Comparison of ENCODE assay signal across 1 cellular context in the genomic region with DNA sequence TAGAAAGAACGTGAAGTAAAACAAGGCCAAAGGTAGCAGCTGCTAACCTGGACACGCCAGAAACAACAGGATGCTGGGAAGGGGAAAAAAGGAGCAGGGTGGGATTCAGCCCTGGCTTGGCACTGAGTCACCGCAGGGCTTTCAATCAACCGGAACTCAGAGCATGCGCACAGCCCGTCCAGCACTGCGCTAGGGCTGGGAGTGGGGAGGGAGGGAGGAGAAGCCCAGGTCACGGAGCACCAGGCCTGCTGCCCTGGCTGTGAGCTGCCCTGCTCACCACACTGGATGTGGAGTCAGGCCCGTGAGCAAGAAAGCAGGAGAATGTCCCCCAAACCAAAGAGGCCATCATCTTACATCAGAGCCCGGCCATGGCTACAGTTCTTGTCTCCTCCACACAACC.
TF ChIP-seq lines count a peak whose summit lies in the region.

No MANE protein-coding gene starts in this region.

TF ChIP-seq in WTC11, 78 proteins besides CTCF, POLR2A, EP300 and RAD21 (continued from another document):
- TF ChIP-seq STAT6 (CRISPR knock-in tag; conservative IDR thresholded peaks at IDR 0.05; ENCODE audit: low read depth) (no peak), MLX (CRISPR knock-in tag; IDR thresholded peaks at IDR 0.05) (no peak), SMAD4 (CRISPR knock-in tag; IDR thresholded peaks at IDR 0.05) (no peak), HMGA2 (CRISPR knock-in tag; IDR thresholded peaks at IDR 0.05) (no peak), TCF7 (CRISPR knock-in tag; IDR thresholded peaks at IDR 0.05; ENCODE audit: low read depth) (no peak)
- TF ChIP-seq, protein P1, sequence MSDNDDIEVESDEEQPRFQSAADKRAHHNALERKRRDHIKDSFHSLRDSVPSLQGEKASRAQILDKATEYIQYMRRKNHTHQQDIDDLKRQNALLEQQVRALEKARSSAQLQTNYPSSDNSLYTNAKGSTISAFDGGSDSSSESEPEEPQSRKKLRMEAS (CRISPR knock-in tag; IDR thresholded peaks at IDR 0.05): no peak
- TF ChIP-seq, protein P2, sequence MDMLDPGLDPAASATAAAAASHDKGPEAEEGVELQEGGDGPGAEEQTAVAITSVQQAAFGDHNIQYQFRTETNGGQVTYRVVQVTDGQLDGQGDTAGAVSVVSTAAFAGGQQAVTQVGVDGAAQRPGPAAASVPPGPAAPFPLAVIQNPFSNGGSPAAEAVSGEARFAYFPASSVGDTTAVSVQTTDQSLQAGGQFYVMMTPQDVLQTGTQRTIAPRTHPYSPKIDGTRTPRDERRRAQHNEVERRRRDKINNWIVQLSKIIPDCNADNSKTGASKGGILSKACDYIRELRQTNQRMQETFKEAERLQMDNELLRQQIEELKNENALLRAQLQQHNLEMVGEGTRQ (CRISPR knock-in tag; IDR thresholded peaks at IDR 0.05): no peak
TF ChIP-seq in WTC11: peak in this region for 0.
